In genomic region chr10:50275650-50276235, GRCh38 we compare ENCODE assay signal across 8 cellular contexts. TPM values are rescaled to one million over a fixed set of nuclear protein-coding genes. Genes with fewer than 3 reads are reported as not detected.
DNase-seq lines count a peak whose midpoint lies in the region; ATAC-seq and TF ChIP-seq lines count a peak whose summit lies in the region.

No MANE protein-coding gene starts in this region.

- no peaks in the 10 kb centered on the region for H3K27me3 ChIP-seq in body of pancreas
- H3K27me3 ChIP-seq in lower lobe of right lung (ENCODE audit: low read depth): no peaks in the 10 kb centered on the region
- no peaks in the 10 kb centered on the region for H3K27me3 ChIP-seq in thyroid gland

- H3K4me3 ChIP-seq in body of pancreas (no peak overlapping the region), lower lobe of right lung (no peak overlapping the region), thyroid gland (replicated peaks in 1 of 3) (no peak overlapping the region)

- TF ChIP-seq CTCF in body of pancreas (IDR thresholded peaks at IDR 0.05) (peak; percentile 34 to 61 (median 54)), lower lobe of right lung (IDR thresholded peaks at IDR 0.05) (peak; percentile 62), thyroid gland (IDR thresholded peaks at IDR 0.05) (peak in 4 of 6 experiments; percentile 23 to 55 (median 30))

- intact Hi-C loops in body of pancreas (cut with DNase I): no loop called here
- intact Hi-C loops in lower lobe of right lung (cut with DNase I): no loop called here
- intact Hi-C loops in thyroid gland (cut with DNase I): no loop called here

- ATAC-seq in HG02759 (IDR thresholded peaks at IDR 0.05; ENCODE audit: unreplicated experiment) (peak; percentile 75), body of pancreas (peak; percentile 42), lower lobe of right lung (peak; percentile 64 to 72)

- H3K4me1 ChIP-seq in body of pancreas (no peaks in the 10 kb centered on the region), lower lobe of right lung (no peaks in the 10 kb centered on the region), thyroid gland (no peaks in the 10 kb centered on the region)

- 31 to 35% methylated on average over 3 of the region's 3 CpGs for WGBS in body of pancreas, 2 donors
- WGBS in thyroid gland, 2 donors: 51 to 62% methylated on average over 3 of the region's 3 CpGs

- H3K27ac ChIP-seq in body of pancreas (no peak overlapping the region), lower lobe of right lung (no peak overlapping the region), thyroid gland (no peak overlapping the region)

- TF ChIP-seq POLR2A in body of pancreas (IDR thresholded peaks at IDR 0.05) (no peak), thyroid gland (IDR thresholded peaks at IDR 0.05) (no peak)

- peak; percentile 9 for DNase-seq in activated T-cell treated with anti-CD3 and anti-CD28 coated beads for 1 hour (ENCODE audit: low read depth)
- no peak for DNase-seq in activated T-cell treated with anti-CD3 and anti-CD28 coated beads, Interleukin-2, amount 50 U/mL, for 1 hour
- peak; percentile 24 for DNase-seq in RPMI7951 (ENCODE audit: low read depth)
- peak; percentile 36 to 71 (median 58) for DNase-seq in body of pancreas
- DNase-seq in lower lobe of right lung: peak; percentile 47
- DNase-seq in thyroid gland: peak; percentile 37 to 39
- no peak for DNase-seq in NCI-H2029 (lab: John Stamatoyannopoulos, UW)

- no peaks in the 10 kb centered on the region for H3K9me3 ChIP-seq in body of pancreas
- H3K9me3 ChIP-seq in lower lobe of right lung: no peaks in the 10 kb centered on the region
- no peaks in the 10 kb centered on the region for H3K9me3 ChIP-seq in thyroid gland

- no peaks in the 10 kb centered on the region for H3K36me3 ChIP-seq in body of pancreas (replicated peaks in 1 of 2; ENCODE audit: insufficient read depth in 1 of 2, low read depth in 2 of 2)
- H3K36me3 ChIP-seq in lower lobe of right lung: no peaks in the 10 kb centered on the region
- H3K36me3 ChIP-seq in thyroid gland: no peaks in the 10 kb centered on the region

RNA-seq across cellular contexts. Expression of gene ASAH2, which starts 24.4 kb away (rescaled TPM):
- total RNA-seq in RPMI7951 (2014; rRNA removed; shearing (Covaris generic)): 0.39 and 0.84 TPM in 2 replicates
- 1 to 10 TPM in 1 of 2 donors, under 1 TPM in 1; 0.33 to 1.0 TPM for total RNA-seq in body of pancreas
- not detected for total RNA-seq in lower lobe of right lung
- under 1 TPM; 0.11 to 0.81 (median 0.69) TPM for total RNA-seq in thyroid gland

Comparison
In these comparisons a context has a peak if more than half of its experiments do, and no peak if none do; other contexts are left out.
1. DNase-seq: peak in activated T-cell treated with anti-CD3 and anti-CD28 coated beads for 1 hour (single experiment), RPMI7951 (single experiment), body of pancreas (4 of 4), lower lobe of right lung (single experiment) and thyroid gland (2 of 2); none in activated T-cell treated with anti-CD3 and anti-CD28 coated beads, Interleukin-2, amount 50 U/mL, for 1 hour (single experiment) and NCI-H2029 (single experiment).
2. Peak in every context shown above with its lines, with median percentiles within 50 percentile points of each other: ATAC-seq and CTCF ChIP-seq.